Comparison of ENCODE assay signal across 8 cellular contexts in genomic region chr4:169271692-169272007, GRCh38. TPM values are rescaled to one million over a fixed set of nuclear protein-coding genes. Genes with fewer than 3 reads are reported as not detected.
DNase-seq lines count a peak whose midpoint lies in the region; ATAC-seq and TF ChIP-seq lines count a peak whose summit lies in the region.

No MANE protein-coding gene starts in this region.

- DNase-seq in heart right ventricle (peak in 1 of 2 donors; percentile 12), Right ventricle myocardium inferior (ENCODE audit: missing footprints) (no peak), body of pancreas (peak in 1 of 4 donors; percentile 36), mesenchymal stem cell (no peak), uterus (no peak), NCI-H1436 (lab: John Stamatoyannopoulos, UW) (no peak), middle frontal gyrus (ENCODE audit: extremely low spot score, low spot score) (no peak)

- no peak overlapping the region for H2AK5ac ChIP-seq in mesenchymal stem cell (ENCODE audit: low read length, severe bottlenecking)

- H3K14ac ChIP-seq in mesenchymal stem cell (ENCODE audit: low read length in 2 of 2), result no peak overlapping the region

- peak overlapping the region in 1 of 2 experiments; percentile 91 for H3K23ac ChIP-seq in mesenchymal stem cell (ENCODE audit: low read length in 2 of 2)

- peak overlapping the region; percentile 80 for H3K4me2 ChIP-seq in mesenchymal stem cell (ENCODE audit: low read length, poor library complexity, severe bottlenecking)

- H2BK15ac ChIP-seq in mesenchymal stem cell (ENCODE audit: low read depth, poor library complexity, severe bottlenecking), result peak overlapping the region; percentile 2

- H3K36me3 ChIP-seq in heart right ventricle, result no peaks in the 10 kb centered on the region
- H3K36me3 ChIP-seq in body of pancreas (replicated peaks in 1 of 2; ENCODE audit: insufficient read depth in 1 of 2, low read depth in 2 of 2), result no peaks in the 10 kb centered on the region
- peaks cover 2 to 3% of the 10 kb centered on the region in 2 experiments for H3K36me3 ChIP-seq in mesenchymal stem cell (ENCODE audit: control insufficient read depth in 1 of 2, insufficient read depth in 2 of 2, low read depth in 1 of 2, low read length in 2 of 2)
- no peaks in the 10 kb centered on the region for H3K36me3 ChIP-seq in uterus

- WGBS in heart right ventricle, 2 donors, result 26 to 33% methylated on average over 11 of the region's 11 CpGs
- 0 to 10% methylated on average over 2 to 11 of the region's 11 CpGs for WGBS in body of pancreas, 2 donors
- WGBS in mesenchymal stem cell, result 14% methylated on average over 11 of the region's 11 CpGs

- H3K4me3 ChIP-seq in heart right ventricle (peak overlapping the region; percentile 81 to 99 (median 94)), body of pancreas (peak overlapping the region; percentile 58 to 95), mesenchymal stem cell (ENCODE audit: insufficient read depth in 1 of 2, low read depth in 1 of 2, low read length in 2 of 2) (peak overlapping the region; percentile 95), uterus (peak overlapping the region; percentile 66 to 71)

- no peak overlapping the region for H2BK5ac ChIP-seq in mesenchymal stem cell (ENCODE audit: low read depth, low read length, poor library complexity, severe bottlenecking)

- H2AFZ ChIP-seq in mesenchymal stem cell (ENCODE audit: low read depth, low read length), result peak overlapping the region; percentile 43

- H3K79me1 ChIP-seq in mesenchymal stem cell (replicated peaks; ENCODE audit: low read length, poor library complexity, severe bottlenecking), result no peaks in the 10 kb centered on the region

- peaks cover 0 to 5% (median 0%) of the 10 kb centered on the region in 7 donors for H3K27me3 ChIP-seq in heart right ventricle
- no peaks in the 10 kb centered on the region for H3K27me3 ChIP-seq in body of pancreas
- no peaks in the 10 kb centered on the region for H3K27me3 ChIP-seq in mesenchymal stem cell (ENCODE audit: control insufficient read depth in 1 of 2, insufficient read depth in 1 of 2, low read length in 2 of 2)
- H3K27me3 ChIP-seq in uterus, result no peaks in the 10 kb centered on the region

- H3K27ac ChIP-seq in heart right ventricle, result peak overlapping the region in 9 of 10 donors; percentile 80 to 97 (median 94)
- peak overlapping the region; percentile 59 to 97 (median 92) for H3K27ac ChIP-seq in body of pancreas
- H3K27ac ChIP-seq in mesenchymal stem cell (ENCODE audit: low read length, poor library complexity, severe bottlenecking), result peak overlapping the region; percentile 70
- peak overlapping the region; percentile 87 to 92 for H3K27ac ChIP-seq in uterus

- peak overlapping the region; percentile 94 for H3K9ac ChIP-seq in mesenchymal stem cell (ENCODE audit: low read length)

- peak overlapping the region in 1 of 2 experiments; percentile 46 for H2BK12ac ChIP-seq in mesenchymal stem cell (ENCODE audit: low read length in 2 of 2)

- peak overlapping the region; percentile 40 to 89 for H3K18ac ChIP-seq in mesenchymal stem cell (ENCODE audit: low read depth in 1 of 2, low read length in 2 of 2)

- H3K4me1 ChIP-seq in heart right ventricle (peaks cover 2 to 48% (median 39%) of the 10 kb centered on the region in 9 donors), body of pancreas (peaks cover 46% of the 10 kb centered on the region), mesenchymal stem cell (ENCODE audit: control insufficient read depth, insufficient read depth, low read depth, low read length) (peaks cover 9% of the 10 kb centered on the region), uterus (peaks cover 0 to 6% of the 10 kb centered on the region in 2 donors)

- peak overlapping the region; percentile 94 for H2BK120ac ChIP-seq in mesenchymal stem cell (ENCODE audit: low read depth, low read length)

- TF ChIP-seq CTCF in heart right ventricle (IDR thresholded peaks at IDR 0.05) (no peak), body of pancreas (IDR thresholded peaks at IDR 0.05) (no peak), uterus (IDR thresholded peaks at IDR 0.05) (no peak)

- ATAC-seq in heart right ventricle (peak in 1 of 8 donors; percentile 1), Right ventricle myocardium inferior (no peak), body of pancreas (no peak), GM18505 (IDR thresholded peaks at IDR 0.05; ENCODE audit: unreplicated experiment) (no peak)

- peak overlapping the region; percentile 81 for H4K8ac ChIP-seq in mesenchymal stem cell (ENCODE audit: low read length)

- no peaks in the 10 kb centered on the region for H3K9me3 ChIP-seq in heart right ventricle
- no peaks in the 10 kb centered on the region for H3K9me3 ChIP-seq in body of pancreas
- no peaks in the 10 kb centered on the region for H3K9me3 ChIP-seq in mesenchymal stem cell (ENCODE audit: control insufficient read depth, low read length)
- no peaks in the 10 kb centered on the region for H3K9me3 ChIP-seq in uterus

- intact Hi-C loops in heart right ventricle (cut with DNase I), result loop anchor here in 7 of 10 donors (5.0 to 10.0 kb wide), 8 partner anchors 134 to 259 kb away; partner anchors contain the start of gene CBR4 (in 3 of the 7)
- intact Hi-C loops in Right ventricle myocardium inferior (cut with DNase I), result loop anchor here (5.0 to 10.0 kb wide), 5 partner anchors 41 to 259 kb away; partner anchors contain the start of gene CBR4
- intact Hi-C loops in body of pancreas (cut with DNase I), result no loop called here
- intact Hi-C loops in uterus (cut with DNase I; ENCODE audit: low total_unique reads), result loop anchor here (10.0 kb wide), 1 partner anchor 257 kb away; the partner anchor contains the start of gene CBR4

- peak overlapping the region; percentile 36 for H4K91ac ChIP-seq in mesenchymal stem cell (ENCODE audit: low read length)

- H3K4ac ChIP-seq in mesenchymal stem cell (ENCODE audit: low read depth in 1 of 2, low read length in 2 of 2), result peak overlapping the region in 1 of 2 experiments; percentile 85

- TF ChIP-seq POLR2A in body of pancreas (IDR thresholded peaks at IDR 0.05), result no peak
- TF ChIP-seq POLR2A in uterus (IDR thresholded peaks at IDR 0.05), result no peak
- no peak for TF ChIP-seq POLR2A in GM18505 (IDR thresholded peaks at IDR 0.05; ENCODE audit: borderline replicate concordance, extremely low read depth, insufficient read depth, insufficient read length)

RNA-seq across cellular contexts. Expression of gene SH3RF1, which starts 0.9 kb away (rescaled TPM):
- total RNA-seq in heart right ventricle (10 to 100 TPM in 5 of 10 donors, 1 to 10 TPM in 5; 7.0 to 11.7 (median 9.9) TPM), Right ventricle myocardium inferior (8.8 TPM), body of pancreas (10 to 100 TPM; 17.1 to 17.4 TPM), uterus (10 to 100 TPM in 3 of 4 donors, 1 to 10 TPM in 1; 5.9 to 41.2 (median 15.0) TPM)
- polyA plus RNA-seq in heart right ventricle, result 1 to 10 TPM; 2.6 to 3.4 TPM
- 8.0 TPM for polyA plus RNA-seq in mesenchymal stem cell (2013, experiment 1 of 2)
- 8.1 TPM for polyA plus RNA-seq in mesenchymal stem cell (2013, experiment 2 of 2)
